7 cellular contexts compared by ENCODE assay signal in genomic region chr4:49105248-49105904, GRCh38.
DNase-seq lines count a peak whose midpoint lies in the region; ATAC-seq and TF ChIP-seq lines count a peak whose summit lies in the region.
"Not testable (repeated sequence)": the region's sequence is repeated elsewhere in the genome, so short reads cannot be mapped to it uniquely, and the experiment has no call there.

No MANE protein-coding gene starts in this region.

- not testable (repeated sequence) for H4K91ac ChIP-seq in IMR-90 (ENCODE audit: insufficient read depth, low read depth, low read length)

- H3K27me3 Mint-ChIP-seq in activated naive CD8-positive, alpha-beta T cell treated with anti-CD3 and anti-CD28 coated beads, Interleukin-2, amount 10 ng/mL, durations not matched to agents 7 days and 5 days; progenitor cell of endocrine pancreas: not testable (repeated sequence)
- peaks cover 22% of the 10 kb centered on the region for H3K27me3 Mint-ChIP-seq in endodermal cell (ENCODE audit: insufficient read depth)

- H2AFZ ChIP-seq in IMR-90 (replicated peaks; ENCODE audit: low read length, poor library complexity): not testable (repeated sequence)

- H2BK5ac ChIP-seq in IMR-90 (ENCODE audit: low read depth, low read length, poor library complexity, severe bottlenecking): peak overlapping the region; percentile 68

- H3K9me3 Mint-ChIP-seq in activated naive CD8-positive, alpha-beta T cell treated with anti-CD3 and anti-CD28 coated beads, Interleukin-2, amount 10 ng/mL, durations not matched to agents 7 days and 5 days: peaks cover 68% of the 10 kb centered on the region
- H3K9me3 Mint-ChIP-seq in endodermal cell (peaks cover 89% of the 10 kb centered on the region), progenitor cell of endocrine pancreas (ENCODE audit: low read depth) (peaks cover 80% of the 10 kb centered on the region)

- H2AK5ac ChIP-seq in IMR-90 (ENCODE audit: low read depth, low read length): not testable (repeated sequence)

- TF ChIP-seq CTCF in IMR-90 (conservative IDR thresholded peaks at IDR 0.05; ENCODE audit: low read depth, low read length); endodermal cell (conservative IDR thresholded peaks at IDR 0.05); fibroblast of villous mesenchyme (IDR thresholded peaks at IDR 0.05; ENCODE audit: insufficient read depth, low read depth, low read length); liver (IDR thresholded peaks at IDR 0.05; ENCODE audit: low read depth, low read length, missing input control); progenitor cell of endocrine pancreas (IDR thresholded peaks at IDR 0.05; ENCODE audit: unreplicated experiment): not testable (repeated sequence)

- not testable (repeated sequence) for H3K36me3 ChIP-seq in IMR-90 (ENCODE audit: control insufficient read depth, insufficient read depth, low read length); endodermal cell (ENCODE audit: control insufficient read depth, insufficient read depth, low read length); liver (ENCODE audit: control insufficient read depth in 4 of 4, insufficient read depth in 3 of 4, low read depth in 1 of 4, low read length in 3 of 4)

- in situ Hi-C loops in IMR-90 (cut with MboI; ENCODE audit: low sequenced_read_pairs): not testable (repeated sequence)

- peak overlapping the region; percentile 3 for H3K27ac Mint-ChIP-seq in activated naive CD8-positive, alpha-beta T cell treated with anti-CD3 and anti-CD28 coated beads, Interleukin-2, amount 10 ng/mL, durations not matched to agents 7 days and 5 days
- H3K27ac Mint-ChIP-seq in endodermal cell: not testable (repeated sequence)
- peak overlapping the region; percentile 0 for H3K27ac Mint-ChIP-seq in progenitor cell of endocrine pancreas

- not testable (repeated sequence) for H2BK15ac ChIP-seq in IMR-90 (ENCODE audit: low read depth, low read length)

- H3K9me3 ChIP-seq in IMR-90 (ENCODE audit: control insufficient read depth, insufficient read depth, low read length) (peaks cover 28% of the 10 kb centered on the region), endodermal cell (ENCODE audit: control insufficient read depth, low read length) (peaks cover 67% of the 10 kb centered on the region), liver (ENCODE audit: control insufficient read depth in 4 of 4, low read length in 3 of 4) (peaks cover 14 to 53% (median 41%) of the 10 kb centered on the region in 4 donors)

- H3K4me1 ChIP-seq in IMR-90 (ENCODE audit: control insufficient read depth, insufficient read depth, low read length); endodermal cell (ENCODE audit: control insufficient read depth, insufficient read depth, low read length); liver (ENCODE audit: control insufficient read depth in 4 of 4, insufficient read depth in 4 of 4, low read length in 3 of 4): not testable (repeated sequence)

- not testable (repeated sequence) for H3K27me3 ChIP-seq in IMR-90 (ENCODE audit: control insufficient read depth, insufficient read depth, low read length); endodermal cell (ENCODE audit: control insufficient read depth, insufficient read depth, low read length, poor library complexity, severe bottlenecking); liver (ENCODE audit: control insufficient read depth in 4 of 4, insufficient read depth in 4 of 4, low read length in 3 of 4)

- peaks cover 69% of the 10 kb centered on the region for H3K36me3 Mint-ChIP-seq in activated naive CD8-positive, alpha-beta T cell treated with anti-CD3 and anti-CD28 coated beads, Interleukin-2, amount 10 ng/mL, durations not matched to agents 7 days and 5 days
- H3K36me3 Mint-ChIP-seq in endodermal cell (ENCODE audit: low read depth): peaks cover 61% of the 10 kb centered on the region
- peaks cover 58% of the 10 kb centered on the region for H3K36me3 Mint-ChIP-seq in progenitor cell of endocrine pancreas (ENCODE audit: insufficient read depth)

- not testable (repeated sequence) for H3K4ac ChIP-seq in IMR-90 (ENCODE audit: low read depth, low read length)

- H3K4me2 ChIP-seq in IMR-90 (ENCODE audit: low read depth, low read length): not testable (repeated sequence)

- not testable (repeated sequence) for H3K56ac ChIP-seq in IMR-90 (ENCODE audit: extremely low read depth, insufficient read depth, low read length)

- not testable (repeated sequence) for H3K79me1 ChIP-seq in IMR-90 (ENCODE audit: low read depth in 1 of 2, low read length in 2 of 2)

- dilution Hi-C loops in IMR-90 (cut with HindIII; ENCODE audit: low sequenced_read_pairs, unreplicated experiment): not testable (repeated sequence)

- H3K18ac ChIP-seq in IMR-90 (ENCODE audit: low read depth, low read length): not testable (repeated sequence)

- not testable (repeated sequence) for H2BK20ac ChIP-seq in IMR-90 (ENCODE audit: low read depth, low read length)

- not testable (repeated sequence) for H3K23ac ChIP-seq in IMR-90 (ENCODE audit: low read depth, low read length)

- not testable (repeated sequence) for H4K5ac ChIP-seq in IMR-90 (ENCODE audit: low read depth, low read length)

- POLR2A ChIA-PET in IMR-90 (lab: Charles Lee; ENCODE audit: unreplicated experiment); activated naive CD8-positive, alpha-beta T cell treated with anti-CD3 and anti-CD28 coated beads, Interleukin-2, amount 10 ng/mL, durations not matched to agents 7 days and 5 days (lab: Charles Lee): not testable (repeated sequence)

- peak; percentile 12 for ATAC-seq in GM18870 (IDR thresholded peaks at IDR 0.05; ENCODE audit: unreplicated experiment)
- not testable (repeated sequence) for ATAC-seq in IMR-90 (ENCODE audit: low read depth); activated naive CD8-positive, alpha-beta T cell treated with anti-CD3 and anti-CD28 coated beads, Interleukin-2, amount 10 ng/mL, durations not matched to agents 7 days and 5 days (ENCODE audit: low read depth)

- H2AK9ac ChIP-seq in IMR-90 (replicated peaks; ENCODE audit: low read depth, low read length, poor library complexity): not testable (repeated sequence)

- not testable (repeated sequence) for H3K9me1 ChIP-seq in IMR-90 (ENCODE audit: insufficient read depth, low read length)

- not testable (repeated sequence) for BruUV-seq in IMR-90 (replicated peaks; lab: Mats Ljungman, UMichigan)

- not testable (repeated sequence) for H2BK120ac ChIP-seq in IMR-90 (ENCODE audit: low read depth, low read length)

- not testable (repeated sequence) for H3K4me3 ChIP-seq in IMR-90 (ENCODE audit: insufficient read depth, low read depth, low read length); fibroblast of villous mesenchyme (ENCODE audit: low read depth, low read length)
- H3K4me3 ChIP-seq in endodermal cell (ENCODE audit: low read length) (peak overlapping the region; percentile 15), liver (ENCODE audit: low read depth in 1 of 3, low read length in 3 of 3) (peak overlapping the region in 2 of 3 donors; percentile 3 to 6)

- H3K4me1 Mint-ChIP-seq in activated naive CD8-positive, alpha-beta T cell treated with anti-CD3 and anti-CD28 coated beads, Interleukin-2, amount 10 ng/mL, durations not matched to agents 7 days and 5 days; endodermal cell; progenitor cell of endocrine pancreas (ENCODE audit: low read depth): not testable (repeated sequence)

- not testable (repeated sequence) for TF ChIP-seq RAD21 in IMR-90 (IDR thresholded peaks at IDR 0.05; ENCODE audit: low read length); liver (IDR thresholded peaks at IDR 0.05)

- intact Hi-C loops in IMR-90 (cut with micrococcal nuclease): not testable (repeated sequence)

- H4K20me1 ChIP-seq in IMR-90 (ENCODE audit: insufficient read depth, low read length): not testable (repeated sequence)

- H3K9ac ChIP-seq in IMR-90 (ENCODE audit: low read depth, low read length); endodermal cell (ENCODE audit: extremely low read depth, low read length, poor library complexity, severe bottlenecking); liver (ENCODE audit: low read depth in 1 of 2, low read length in 2 of 2): not testable (repeated sequence)

- CTCF ChIA-PET in IMR-90 (lab: Yijun Ruan, JAX): not testable (repeated sequence)

- not testable (repeated sequence) for H4K8ac ChIP-seq in IMR-90 (ENCODE audit: low read depth in 2 of 2, low read length in 2 of 2)

- WGBS in IMR-90 (ENCODE audit: extremely low coverage in 2 of 2, insufficient read length in 1 of 2), 2 experiments: 46 to 100% methylated on average over 1 to 11 of the region's 11 CpGs
- 60 to 75% methylated on average over 11 of the region's 11 CpGs for WGBS in endodermal cell (ENCODE audit: insufficient coverage in 1 of 2, insufficient read length in 1 of 2), 2 experiments
- WGBS in liver: 62% methylated on average over 11 of the region's 11 CpGs

- TF ChIP-seq POLR2A in IMR-90 (IDR thresholded peaks at IDR 0.05; ENCODE audit: low read depth, low read length): not testable (repeated sequence)

- peak; percentile 52 for DNase-seq in IMR-90
- not testable (repeated sequence) for DNase-seq in activated naive CD8-positive, alpha-beta T cell treated with anti-CD3 and anti-CD28 coated beads, Interleukin-2, amount 10 ng/mL, durations not matched to agents 7 days and 5 days; endodermal cell
- peak; percentile 23 for DNase-seq in fibroblast of villous mesenchyme (ENCODE audit: low read depth)
- DNase-seq in progenitor cell of endocrine pancreas (ENCODE audit: low spot score, unreplicated experiment): peak; percentile 34

- not testable (repeated sequence) for H3K4me3 Mint-ChIP-seq in activated naive CD8-positive, alpha-beta T cell treated with anti-CD3 and anti-CD28 coated beads, Interleukin-2, amount 10 ng/mL, durations not matched to agents 7 days and 5 days; endodermal cell; progenitor cell of endocrine pancreas (ENCODE audit: low read depth)

- H3K14ac ChIP-seq in IMR-90 (replicated peaks; ENCODE audit: low read depth, low read length): not testable (repeated sequence)

- not testable (repeated sequence) for H3K27ac ChIP-seq in IMR-90 (ENCODE audit: insufficient read depth, low read length); endodermal cell (ENCODE audit: low read depth, low read length); liver (ENCODE audit: low read depth in 1 of 2, low read length in 2 of 2)
